In the genomic region with DNA sequence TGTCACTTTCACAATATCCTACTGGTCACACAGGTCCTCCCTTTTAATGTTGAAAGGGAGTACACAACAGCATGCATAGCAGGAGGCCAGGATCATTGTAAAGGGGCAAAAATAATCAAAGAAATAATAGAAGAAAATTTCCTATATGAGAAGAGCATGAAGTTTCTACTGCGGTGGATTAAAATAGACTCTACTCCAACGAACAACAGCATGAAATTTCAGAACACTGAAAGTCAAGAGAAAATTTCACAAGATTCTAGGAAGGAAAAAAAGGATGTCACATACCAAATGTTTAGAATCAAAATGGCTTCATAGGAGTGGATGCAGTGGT, we compare ENCODE assay signal across 15 cellular contexts.
A peak's percentile ranks its signal among the peaks of the same experiment; 100 is the strongest.
DNase-seq lines count a peak whose midpoint lies in the region; ATAC-seq, FAIRE-seq and TF ChIP-seq lines count a peak whose summit lies in the region.
"Had no signal": no experiment of that assay in that cellular context is flagged by ENCODE, and none has a peak within 500 bp of the region (broad histone marks: within the 10 kb centered on the region; RNA-seq: fewer than 3 reads in every experiment).

No MANE protein-coding gene starts in this region.

- peak overlapping the region; percentile 34; the same call in 1 of the 2 replicates for H3K4me2 ChIP-seq in K562 (ENCODE audit: insufficient read depth, low read length)

- no peaks in the 10 kb centered on the region for H4K20me1 ChIP-seq in K562 (replicated peaks; ENCODE audit: control insufficient read depth, insufficient read depth, low read length)

- no peaks in the 10 kb centered on the region for H3K27me3 ChIP-seq in left ventricle myocardium inferior (ENCODE audit: low read depth)
- no peaks in the 10 kb centered on the region for H3K27me3 ChIP-seq in K562 (ENCODE audit: control insufficient read depth in 2 of 2, insufficient read depth in 2 of 2, low read length in 2 of 2)
- H3K27me3 ChIP-seq in lung (ENCODE audit: control insufficient read depth, insufficient read depth): no peaks in the 10 kb centered on the region
- H3K27me3 ChIP-seq in sigmoid colon: no peaks in the 10 kb centered on the region

- H3K79me2 ChIP-seq in K562 (ENCODE audit: control insufficient read depth, insufficient read depth, low read length): no peaks in the 10 kb centered on the region

- no peak for FAIRE-seq in K562 (lab: Jason Lieb, UNC)
- FAIRE-seq: D721Med, endometrium had no signal

- H3K36me3 ChIP-seq in left ventricle myocardium inferior (no peaks in the 10 kb centered on the region), K562 (ENCODE audit: control insufficient read depth, insufficient read depth, low read length) (no peaks in the 10 kb centered on the region), lung (ENCODE audit: control insufficient read depth in 2 of 2, insufficient read depth in 2 of 2, low read length in 2 of 2) (no peaks in the 10 kb centered on the region), sigmoid colon (no peaks in the 10 kb centered on the region)

- no peak overlapping the region for H3K9ac ChIP-seq in K562 (ENCODE audit: insufficient read depth in 1 of 2, low read depth in 2 of 2, low read length in 2 of 2)

- TF ChIP-seq POLR2A in K562 (conservative IDR thresholded peaks at IDR 0.05): no peak
- no peak for TF ChIP-seq POLR2A in sigmoid colon (IDR thresholded peaks at IDR 0.05)

- DNase-seq in left ventricle myocardium inferior (no peak), cardiac septum (ENCODE audit: low spot score) (no peak), K562 (ENCODE audit: extremely low read depth in 1 of 4, low spot score in 3 of 4) (no peak), lung (ENCODE audit: low spot score) (no peak), sigmoid colon (no peak), NCI-H1417 treated with DMSO at 0.1 percent for 48 hours (lab: John Stamatoyannopoulos, UW) (no peak), DMS53 (lab: John Stamatoyannopoulos, UW) (no peak), GM13976 (ENCODE audit: low spot score) (no peak)
- DNase-seq: activated naive CD4-positive, alpha-beta T cell treated with anti-CD3 and anti-CD28 coated beads, Interleukin-2, amount 50 U/mL, for 16 hours; central memory CD4-positive, alpha-beta T cell; NCI-H1417; NCI-H510A treated with DMSO at 0.1 percent for 48 hours; stimulated activated CD4-positive, alpha-beta T cell treated with anti-CD3 and anti-CD28 coated beads, Interleukin-4, amount 100 ng/mL, for 4 hours had no signal

- intact Hi-C loops in left ventricle myocardium inferior (cut with micrococcal nuclease): no loop called here
- intact Hi-C loops in cardiac septum (cut with DNase I): no loop called here
- intact Hi-C loops in K562 (cut with micrococcal nuclease): no loop called here
- intact Hi-C loops in sigmoid colon (cut with DNase I): no loop called here

- TF ChIP-seq RAD21 in K562 (CRISPR knock-in tag; conservative IDR thresholded peaks at IDR 0.05 in 1 of 2, IDR thresholded peaks at IDR 0.05 in 1 of 2): no peak; a peak in 1 of 4 replicates

- peak overlapping the region; percentile 62 for H3K27ac ChIP-seq in left ventricle myocardium inferior (replicated peaks)
- peak overlapping the region; percentile 84 for H3K27ac ChIP-seq in K562 (ENCODE audit: extremely low read depth, low read depth, low read length)
- H3K27ac ChIP-seq in lung (ENCODE audit: low read depth in 1 of 2, low read length in 1 of 2): peak overlapping the region; percentile 53 to 72
- peak overlapping the region in 2 of 4 donors; percentile 38 to 62 for H3K27ac ChIP-seq in sigmoid colon

- no peak for TF ChIP-seq CTCF in left ventricle myocardium inferior (IDR thresholded peaks at IDR 0.05; ENCODE audit: borderline replicate concordance)
- no peak for TF ChIP-seq CTCF in K562 (IDR thresholded peaks at IDR 0.05 in 2 of 3, conservative IDR thresholded peaks at IDR 0.05 in 1 of 3; ENCODE audit: insufficient read depth in 2 of 3, low read depth in 1 of 3, low read length in 3 of 3)
- no peak for TF ChIP-seq CTCF in lung (IDR thresholded peaks at IDR 0.05; ENCODE audit: control extremely low read depth, extremely low read depth)
- TF ChIP-seq CTCF in sigmoid colon (IDR thresholded peaks at IDR 0.05): no peak
- TF ChIP-seq CTCF in GM13976 (IDR thresholded peaks at IDR 0.05; ENCODE audit: borderline replicate concordance, control extremely low read depth, extremely low read depth, insufficient read depth, missing control alignments): no peak

- H3K9me1 ChIP-seq in K562 (ENCODE audit: control insufficient read depth, insufficient read depth, low read length): no peaks in the 10 kb centered on the region

- no peak overlapping the region for H3K4me3 ChIP-seq in left ventricle myocardium inferior
- H3K4me3 ChIP-seq in K562: no peak overlapping the region
- no peak overlapping the region for H3K4me3 ChIP-seq in lung
- H3K4me3 ChIP-seq in sigmoid colon: no peak overlapping the region

- WGBS in K562 (ENCODE audit: insufficient coverage, low coverage, missing lambda C conversion rate): 71% methylated on average over 2 of the region's 2 CpGs
- WGBS in lung, 2 donors: 54 to 64% methylated on average over 2 of the region's 2 CpGs
- WGBS in sigmoid colon, 2 donors: 95% methylated on average over 2 of the region's 2 CpGs

- CTCF ChIA-PET in K562 (lab: Yijun Ruan, JAX; ENCODE audit: low intra/inter-chr PET ratio): no interaction called here

- POLR2A ChIA-PET in K562 (lab: Yijun Ruan, JAX): interaction anchor here (0.6 to 0.9 kb wide), 2 partner anchors 11 to 18 kb away, joined by 4 to 5 read pairs; no protein-coding TSS in a partner anchor

- peaks cover 10% of the 10 kb centered on the region for H3K9me3 ChIP-seq in left ventricle myocardium inferior (replicated peaks)
- H3K9me3 ChIP-seq in K562 (replicated peaks; ENCODE audit: control insufficient read depth, insufficient read depth, low read depth, low read length): no peaks in the 10 kb centered on the region
- H3K9me3 ChIP-seq in lung (ENCODE audit: control insufficient read depth in 2 of 2, insufficient read depth in 1 of 2, low read length in 1 of 2): no peaks in the 10 kb centered on the region
- H3K9me3 ChIP-seq in sigmoid colon: no peaks in the 10 kb centered on the region

- ATAC-seq in K562 (peak; percentile 82), lung (ENCODE audit: insufficient read depth, low FRiP score) (peak; percentile 45)

- TF ChIP-seq EP300 in K562 (IDR thresholded peaks at IDR 0.05; ENCODE audit: low read length) (no peak), sigmoid colon (IDR thresholded peaks at IDR 0.05) (no peak)

- H3K4me1 ChIP-seq in left ventricle myocardium inferior (peaks cover 23% of the 10 kb centered on the region), K562 (replicated peaks in 1 of 2; ENCODE audit: control insufficient read depth in 2 of 2, insufficient read depth in 2 of 2, low read length in 2 of 2) (peaks cover 2 to 12% of the 10 kb centered on the region in 2 experiments; a peak in 3 of 5 replicates), lung (ENCODE audit: control insufficient read depth in 2 of 2, insufficient read depth in 2 of 2, low read length in 2 of 2) (peaks cover 0 to 2% of the 10 kb centered on the region in 2 donors), sigmoid colon (peaks cover 0 to 6% (median 2%) of the 10 kb centered on the region in 4 donors)

- BruUV-seq in K562 (replicated peaks; lab: Mats Ljungman, UMichigan): no TSS peak

- peak overlapping the region; percentile 86 for H2AFZ ChIP-seq in K562 (ENCODE audit: low read depth, low read length)

- in situ Hi-C loops in K562 (cut with MboI): no loop called here
- in situ Hi-C loops in GM13976 (cut with MboI; ENCODE audit: low sequenced_read_pairs, unreplicated experiment): no loop called here

TF ChIP-seq in K562, 482 proteins besides CTCF, POLR2A, EP300 and RAD21 (continues in another document):
- TF ChIP-seq ATF7 (IDR thresholded peaks at IDR 0.05) (peak; percentile 40; the same call in 1 of the 2 replicates), NR4A1 (CRISPR knock-in tag; IDR thresholded peaks at IDR 0.05) (no peak), NR4A1 (tag; IDR thresholded peaks at IDR 0.05) (0 out of 2 replicates have a peak, but pooled peaks have one; percentile 15), TEAD4 (IDR thresholded peaks at IDR 0.05; ENCODE audit: low read length) (peak; percentile 3; the same call in 1 of the 2 replicates), TEAD4 (CRISPR knock-in tag; IDR thresholded peaks at IDR 0.05; ENCODE audit: borderline replicate concordance) (no peak), TARDBP (IDR thresholded peaks at IDR 0.05) (no peak), PKNOX1 (IDR thresholded peaks at IDR 0.05) (0 out of 2 replicates have a peak, but pooled peaks have one; percentile 3), GABPA (tag; conservative IDR thresholded peaks at IDR 0.05; ENCODE audit: low read depth) (peak; percentile 6; the same call in 1 of the 2 replicates), EHMT2 (IDR thresholded peaks at IDR 0.05) (0 out of 2 replicates have a peak, but pooled peaks have one; percentile 4), TRIM24 (IDR thresholded peaks at IDR 0.05) (0 out of 4 replicates have a peak, but pooled peaks of 1 of the 2 experiments have one; percentile 70), NR2F6 (CRISPR knock-in tag; IDR thresholded peaks at IDR 0.05) (no peak), SMC3 (conservative IDR thresholded peaks at IDR 0.05; ENCODE audit: insufficient read depth, low read depth, low read length) (no peak)
- TF ChIP-seq, protein P1, sequence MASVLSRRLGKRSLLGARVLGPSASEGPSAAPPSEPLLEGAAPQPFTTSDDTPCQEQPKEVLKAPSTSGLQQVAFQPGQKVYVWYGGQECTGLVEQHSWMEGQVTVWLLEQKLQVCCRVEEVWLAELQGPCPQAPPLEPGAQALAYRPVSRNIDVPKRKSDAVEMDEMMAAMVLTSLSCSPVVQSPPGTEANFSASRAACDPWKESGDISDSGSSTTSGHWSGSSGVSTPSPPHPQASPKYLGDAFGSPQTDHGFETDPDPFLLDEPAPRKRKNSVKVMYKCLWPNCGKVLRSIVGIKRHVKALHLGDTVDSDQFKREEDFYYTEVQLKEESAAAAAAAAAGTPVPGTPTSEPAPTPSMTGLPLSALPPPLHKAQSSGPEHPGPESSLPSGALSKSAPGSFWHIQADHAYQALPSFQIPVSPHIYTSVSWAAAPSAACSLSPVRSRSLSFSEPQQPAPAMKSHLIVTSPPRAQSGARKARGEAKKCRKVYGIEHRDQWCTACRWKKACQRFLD (CRISPR knock-in tag; IDR thresholded peaks at IDR 0.05): peak; percentile 80
